9 cellular contexts compared by ENCODE assay signal in genomic region chr2:101717041-101717817, GRCh38. TPM values are rescaled to one million over a fixed set of nuclear protein-coding genes. Genes with fewer than 3 reads are reported as not detected.
A peak's percentile ranks its signal among the peaks of the same experiment; 100 is the strongest.
DNase-seq lines count a peak whose midpoint lies in the region; ATAC-seq lines count a peak whose summit lies in the region.
"Had no signal": no experiment of that assay in that cellular context is flagged by ENCODE, and none has a peak within 500 bp of the region (broad histone marks: within the 10 kb centered on the region; RNA-seq: fewer than 3 reads in every experiment).

No MANE protein-coding gene starts in this region.

- no peak overlapping the region for H4K12ac ChIP-seq in trophoblast cell (ENCODE audit: low read depth, low read length)

- no peak overlapping the region for H3K14ac ChIP-seq in trophoblast cell (ENCODE audit: low read length)

- H2AFZ ChIP-seq in trophoblast cell (ENCODE audit: insufficient read depth, low read length, poor library complexity) = no peak overlapping the region

- H3K27ac ChIP-seq in trophoblast cell (ENCODE audit: low read depth, low read length) = no peak overlapping the region
- H3K27ac ChIP-seq in substantia nigra (ENCODE audit: low read depth, low read length, poor library complexity, severe bottlenecking) = no peak overlapping the region

- no peak overlapping the region for H4K8ac ChIP-seq in trophoblast cell (ENCODE audit: low read depth, low read length)

- no peaks in the 10 kb centered on the region for H3K79me1 ChIP-seq in trophoblast cell (ENCODE audit: low read length)

- H3K27me3 Mint-ChIP-seq in T-helper 17 cell = no peaks in the 10 kb centered on the region

- no peak overlapping the region for H3K4me2 ChIP-seq in trophoblast cell (ENCODE audit: low read length)

- peaks cover 57% of the 10 kb centered on the region for H3K4me1 Mint-ChIP-seq in T-helper 17 cell

- peak overlapping the region; percentile 58 for H3K4ac ChIP-seq in trophoblast cell (ENCODE audit: low read depth, low read length)

- H3K79me2 ChIP-seq in trophoblast cell (ENCODE audit: control insufficient read depth, insufficient read depth, low read length, poor library complexity) = peaks cover 16% of the 10 kb centered on the region

- peaks cover 0 to 4% of the 10 kb centered on the region in 2 experiments for H3K36me3 ChIP-seq in trophoblast cell (ENCODE audit: control insufficient read depth in 1 of 2, insufficient read depth in 2 of 2, low read length in 2 of 2)

- DNase-seq in T-helper 17 cell (peak; percentile 26 to 36 (median 32)), trophoblast cell (no peak), foreskin melanocyte (no peak), hepatic stellate cell (ENCODE audit: low spot score) (no peak), GM19240 (ENCODE audit: insufficient read length, low spot score) (no peak), substantia nigra (lab: John Stamatoyannopoulos, UW) (no peak)
- DNase-seq: H9 had no signal

- peak; percentile 51 for ATAC-seq in GM19023 (IDR thresholded peaks at IDR 0.05; ENCODE audit: unreplicated experiment)
- peak; percentile 64 for ATAC-seq in HG02759 (IDR thresholded peaks at IDR 0.05; ENCODE audit: unreplicated experiment)
- ATAC-seq in T-helper 17 cell = peak; percentile 83

- no peak overlapping the region for H2BK12ac ChIP-seq in trophoblast cell (ENCODE audit: low read length)

- H3K4me3 Mint-ChIP-seq in T-helper 17 cell = peak overlapping the region; percentile 26
- H3K4me3 Mint-ChIP-seq: H9 had no signal

- H2BK120ac ChIP-seq in trophoblast cell (ENCODE audit: insufficient read depth, low read length, poor library complexity) = no peak overlapping the region

- H3K36me3 Mint-ChIP-seq in T-helper 17 cell (ENCODE audit: low read depth) = no peaks in the 10 kb centered on the region

- H3K27me3 ChIP-seq in trophoblast cell (ENCODE audit: insufficient read depth, low read length) = no peaks in the 10 kb centered on the region

- no peak overlapping the region for H2AK5ac ChIP-seq in trophoblast cell (ENCODE audit: low read length)

- H3K27ac Mint-ChIP-seq in T-helper 17 cell = peak overlapping the region; percentile 99
- H3K27ac Mint-ChIP-seq: H9 had no signal

- no peak overlapping the region for H3K18ac ChIP-seq in trophoblast cell (ENCODE audit: low read length)

- no peak overlapping the region for H4K91ac ChIP-seq in trophoblast cell (ENCODE audit: low read depth, low read length)

- H3K23ac ChIP-seq in trophoblast cell (ENCODE audit: low read length) = no peak overlapping the region

- H3K4me3 ChIP-seq in trophoblast cell (ENCODE audit: low read depth, low read length) = no peak overlapping the region

- H3K9me3 ChIP-seq in T-helper 17 cell (ENCODE audit: control insufficient read depth, low read length, poor library complexity, severe bottlenecking) (no peaks in the 10 kb centered on the region), trophoblast cell (ENCODE audit: insufficient read depth, low read depth, low read length) (no peaks in the 10 kb centered on the region)

- H2BK5ac ChIP-seq in trophoblast cell (ENCODE audit: low read depth, low read length, poor library complexity) = no peak overlapping the region

- no peaks in the 10 kb centered on the region for H3K4me1 ChIP-seq in trophoblast cell (ENCODE audit: control insufficient read depth in 1 of 2, insufficient read depth in 2 of 2, low read length in 2 of 2)

- H3K9ac ChIP-seq in trophoblast cell (ENCODE audit: low read length) = no peak overlapping the region

- 100% methylated on average over 2 of the region's 9 CpGs for WGBS in trophoblast cell (ENCODE audit: extremely low coverage, insufficient coverage, insufficient read length)

RNA-seq across cellular contexts. Expression of gene MAP4K4, which starts 19.7 kb away (rescaled TPM):
- total RNA-seq in T-helper 17 cell = 100 to 1,000 TPM in 1 of 2 donors, 10 to 100 TPM in 1; 98.1 to 102 TPM
- 168 and 169 TPM in 2 replicates for polyA plus RNA-seq in trophoblast cell (2013)

Comparison
In these comparisons a context has a peak if more than half of its experiments do, and no peak if none do; other contexts are left out.
1. DNase-seq: peak in T-helper 17 cell (3 of 3); none in trophoblast cell (0 of 2), foreskin melanocyte (single experiment), hepatic stellate cell (single experiment), GM19240 (single experiment) and substantia nigra (0 of 49).
2. Peak in every context shown above with its lines, with median percentiles within 50 percentile points of each other: ATAC-seq.